In genomic region chr1:39871796-39872195, GRCh38 we compare ENCODE assay signal across 2 cellular contexts.
TF ChIP-seq lines count a peak whose summit lies in the region.

No MANE protein-coding gene starts in this region.

TF ChIP-seq in HCT116, 20 proteins besides CTCF, POLR2A, EP300 and RAD21:
- TF ChIP-seq ZFX (IDR thresholded peaks at IDR 0.05) (no peak), SP1 (IDR thresholded peaks at IDR 0.05; ENCODE audit: low read depth) (no peak)
TF ChIP-seq in HCT116: peak in this region for 0.

TF ChIP-seq in GM12878, 131 proteins besides CTCF, POLR2A, EP300 and RAD21:
- TF ChIP-seq TAF1 (IDR thresholded peaks at IDR 0.05; ENCODE audit: borderline replicate concordance, low read depth, low read length) (no peak), MLLT1 (IDR thresholded peaks at IDR 0.05) (no peak), RCOR1 (conservative IDR thresholded peaks at IDR 0.05; ENCODE audit: low read depth, low read length) (no peak), CUX1 (IDR thresholded peaks at IDR 0.05; ENCODE audit: insufficient replicate concordance, low read depth, low read length) (no peak), IRF5 (IDR thresholded peaks at IDR 0.05; ENCODE audit: borderline replicate concordance) (no peak), ZBTB33 (IDR thresholded peaks at IDR 0.05) (no peak), CREM (IDR thresholded peaks at IDR 0.05; ENCODE audit: low read depth) (no peak), JUND (IDR thresholded peaks at IDR 0.05; ENCODE audit: low read depth, low read length) (no peak), STAT3 (IDR thresholded peaks at IDR 0.05; ENCODE audit: low read depth, low read length) (no peak), ZNF384 (IDR thresholded peaks at IDR 0.05; ENCODE audit: borderline replicate concordance, low read depth, low read length) (no peak), CEBPZ (IDR thresholded peaks at IDR 0.05; ENCODE audit: low read depth, low read length) (no peak), NFXL1 (IDR thresholded peaks at IDR 0.05; ENCODE audit: borderline replicate concordance) (no peak), USF2 (IDR thresholded peaks at IDR 0.05; ENCODE audit: borderline replicate concordance, low read depth, low read length) (no peak)
